Comparison of ENCODE assay signal across 21 cellular contexts in genomic region chr4:68430337-68430736, GRCh38. TPM values are rescaled to one million over a fixed set of nuclear protein-coding genes. Genes with fewer than 3 reads are reported as not detected.
"Had no signal": no experiment of that assay in that cellular context is flagged by ENCODE, and none has a peak within 500 bp of the region (broad histone marks: within the 10 kb centered on the region; RNA-seq: fewer than 3 reads in every experiment).

No MANE protein-coding gene starts in this region.

- DNase-seq: IMR-90, Karpas-422, KG1, MG63, NCI-H1092 treated with DMSO at 0.1 percent for 48 hours, NCI-H1436, NCI-H187, NCI-H2029, NCI-H2081 treated with DMSO at 0.1 percent for 48 hours, NCI-H2171, NCI-H226, NCI-H446 treated with DMSO at 0.1 percent for 48 hours, NCI-H510A treated with DMSO at 0.1 percent for 48 hours, NCI-H526, RPMI8226, SHP77 treated with DMSO at 0.1 percent for 48 hours, SJCRH30 had no signal

- H3K4me3 ChIP-seq: MG63, SJCRH30 had no signal

- H3K27me3 ChIP-seq: MG63, SJCRH30 had no signal

- FAIRE-seq: HepG2, RCC 7860 had no signal

- H3K36me3 ChIP-seq: MG63, SJCRH30 had no signal

- ATAC-seq: HepG2, SK-N-SH treated with all-trans-retinoic acid at 6 μM for 48 hours had no signal

- H3K9me3 ChIP-seq: MG63, SJCRH30 had no signal

- H3K4me1 ChIP-seq: SJCRH30 had no signal

- H3K27ac ChIP-seq: SJCRH30 had no signal

RNA-seq across cellular contexts. Expression of gene TMPRSS11E, which starts 16.9 kb away (rescaled TPM):
- total RNA-seq: HepG2, HT1080, IMR-90, SJCRH30 had no signal
- polyA plus RNA-seq: HepG2, IMR-90 had no signal
